In genomic region chr2:20065885-20066602, GRCh38 we compare ENCODE assay signal across 1 cellular context.
TF ChIP-seq lines count a peak whose summit lies in the region.

No MANE protein-coding gene starts in this region.

TF ChIP-seq in HepG2, 621 proteins besides CTCF, POLR2A, EP300 and RAD21 (continued from another document and continues in another):
- no peak for TF ChIP-seq ZHX2 (IDR thresholded peaks at IDR 0.05; ENCODE audit: low read depth)
- no peak; the same call in 1 of the 2 replicates for TF ChIP-seq ZHX2 (CRISPR knock-in tag; IDR thresholded peaks at IDR 0.05; ENCODE audit: borderline replicate concordance)
- 0 out of 2 replicates have a peak, but pooled peaks have one; percentile 46 for TF ChIP-seq ZSCAN29 (CRISPR knock-in tag; conservative IDR thresholded peaks at IDR 0.05)
- TF ChIP-seq ZNF264 (CRISPR knock-in tag; IDR thresholded peaks at IDR 0.05), result peak; percentile 84; the same call in 1 of the 2 replicates
- TF ChIP-seq ATAD3A (CRISPR knock-in tag; IDR thresholded peaks at IDR 0.05), result no peak
- TF ChIP-seq EHMT2 (IDR thresholded peaks at IDR 0.05; ENCODE audit: borderline replicate concordance, low read depth, low read length), result peak; percentile 44; the same call in 1 of the 2 replicates
- TF ChIP-seq ATF2 (CRISPR knock-in tag; IDR thresholded peaks at IDR 0.05), result peak; percentile 62; the same call in 1 of the 2 replicates
- TF ChIP-seq ZMYM3 (CRISPR knock-in tag; IDR thresholded peaks at IDR 0.05), result peak; percentile 66; the same call in 1 of the 2 replicates
- TF ChIP-seq GABPA (IDR thresholded peaks at IDR 0.05; ENCODE audit: low read depth, low read length), result no peak
- TF ChIP-seq GABPA (CRISPR knock-in tag; IDR thresholded peaks at IDR 0.05; ENCODE audit: low read depth), result 0 out of 2 replicates have a peak, but pooled peaks have one; percentile 31
- peak; percentile 85; the same call in 1 of the 2 replicates for TF ChIP-seq ZNF44 (CRISPR knock-in tag; IDR thresholded peaks at IDR 0.05)
- TF ChIP-seq GMEB1 (CRISPR knock-in tag; IDR thresholded peaks at IDR 0.05; ENCODE audit: borderline replicate concordance), result peak; percentile 35; the same call in 1 of the 2 replicates
- TF ChIP-seq ZNF512 (CRISPR knock-in tag; IDR thresholded peaks at IDR 0.05), result peak; percentile 70; the same call in 1 of the 2 replicates
- TF ChIP-seq ZBTB44 (CRISPR knock-in tag; IDR thresholded peaks at IDR 0.05), result no peak
- peak; percentile 66 for TF ChIP-seq PATZ1 (CRISPR knock-in tag; IDR thresholded peaks at IDR 0.05)
- 0 out of 2 replicates have a peak, but pooled peaks have one; percentile 38 for TF ChIP-seq GZF1 (CRISPR knock-in tag; IDR thresholded peaks at IDR 0.05)
- 0 out of 2 replicates have a peak, but pooled peaks have one; percentile 50 for TF ChIP-seq ZMAT3 (CRISPR knock-in tag; conservative IDR thresholded peaks at IDR 0.05)
- TF ChIP-seq MXD1 (CRISPR knock-in tag; IDR thresholded peaks at IDR 0.05), result 0 out of 2 replicates have a peak, but pooled peaks have one; percentile 38
- no peak for TF ChIP-seq ZNF878 (CRISPR knock-in tag; IDR thresholded peaks at IDR 0.05)
- peak; percentile 55; the same call in 1 of the 2 replicates for TF ChIP-seq NR2F6 (IDR thresholded peaks at IDR 0.05)
- peak; percentile 76 for TF ChIP-seq NR2F6 (CRISPR knock-in tag; IDR thresholded peaks at IDR 0.05)
- no peak for TF ChIP-seq TEF (CRISPR knock-in tag; IDR thresholded peaks at IDR 0.05)
- no peak for TF ChIP-seq KMT2A (CRISPR knock-in tag; IDR thresholded peaks at IDR 0.05)
- no peak for TF ChIP-seq ATF3 (CRISPR knock-in tag; IDR thresholded peaks at IDR 0.05)
- no peak for TF ChIP-seq ZNF83 (CRISPR knock-in tag; IDR thresholded peaks at IDR 0.05; ENCODE audit: borderline replicate concordance)
- TF ChIP-seq ZNF276 (CRISPR knock-in tag; IDR thresholded peaks at IDR 0.05; ENCODE audit: low read depth), result 0 out of 2 replicates have a peak, but pooled peaks have one; percentile 77
- TF ChIP-seq CBX5 (CRISPR knock-in tag; IDR thresholded peaks at IDR 0.05; ENCODE audit: borderline replicate concordance), result peak; percentile 36; the same call in 1 of the 2 replicates
- TF ChIP-seq ZSCAN5A (CRISPR knock-in tag; IDR thresholded peaks at IDR 0.05; ENCODE audit: borderline replicate concordance), result no peak
- peak; percentile 53 for TF ChIP-seq GABPB1 (CRISPR knock-in tag; IDR thresholded peaks at IDR 0.05)
- peak; percentile 54; the same call in 1 of the 2 replicates for TF ChIP-seq ZNF343 (CRISPR knock-in tag; IDR thresholded peaks at IDR 0.05)
- TF ChIP-seq ZNF768 (CRISPR knock-in tag; IDR thresholded peaks at IDR 0.05), result peak; percentile 58; the same call in 1 of the 2 replicates
- peak; percentile 75; the same call in 1 of the 2 replicates for TF ChIP-seq SMAD1 (CRISPR knock-in tag; IDR thresholded peaks at IDR 0.05; ENCODE audit: borderline replicate concordance, low read depth)
- no peak for TF ChIP-seq ZNF124 (CRISPR knock-in tag; IDR thresholded peaks at IDR 0.05)
- TF ChIP-seq HOXA5 (CRISPR knock-in tag; IDR thresholded peaks at IDR 0.05), result 0 out of 2 replicates have a peak, but pooled peaks have one; percentile 33
- no peak for TF ChIP-seq TGIF2 (CRISPR knock-in tag; IDR thresholded peaks at IDR 0.05)
- TF ChIP-seq MAFG (CRISPR knock-in tag; IDR thresholded peaks at IDR 0.05), result no peak
- TF ChIP-seq ZNF619 (CRISPR knock-in tag; IDR thresholded peaks at IDR 0.05), result peak; percentile 96
- TF ChIP-seq ZNF567 (CRISPR knock-in tag; IDR thresholded peaks at IDR 0.05; ENCODE audit: borderline replicate concordance), result peak; percentile 76; the same call in 1 of the 2 replicates
- TF ChIP-seq TCF7 (IDR thresholded peaks at IDR 0.05; ENCODE audit: low read depth), result peak; percentile 21; the same call in 1 of the 2 replicates
